ENCODE assay signal across 8 cellular contexts in genomic region chr10:59908808-59909143, GRCh38. TPM values are rescaled to one million over a fixed set of nuclear protein-coding genes. Genes with fewer than 3 reads are reported as not detected.
DNase-seq lines count a peak whose midpoint lies in the region; ATAC-seq and TF ChIP-seq lines count a peak whose summit lies in the region.
"Had no signal": no experiment of that assay in that cellular context is flagged by ENCODE, and none has a peak within 500 bp of the region (broad histone marks: within the 10 kb centered on the region; RNA-seq: fewer than 3 reads in every experiment).

No MANE protein-coding gene starts in this region.

- H3K27ac ChIP-seq in aorta (ENCODE audit: low read depth in 1 of 2, low read length in 2 of 2): peak overlapping the region in 1 of 2 donors; percentile 31

- peaks cover 38% of the 10 kb centered on the region for H3K4me1 Mint-ChIP-seq in activated CD8-positive, alpha-beta T cell treated with anti-CD3 and anti-CD28 coated beads for 36 hours (ENCODE audit: low read depth)
- H3K4me1 Mint-ChIP-seq in stimulated activated naive B cell treated with anti-CD40 and anti-IgM and Interleukin-4, amounts not matched to agents 10 μg/mL and 1 μg/mL and 100 μg/mL, for 72 hours: peaks cover 25 to 38% of the 10 kb centered on the region in 2 donors

- H3K9me3 ChIP-seq in iPS-15b (ENCODE audit: control insufficient read depth, insufficient read depth, low read length): no peaks in the 10 kb centered on the region
- no peaks in the 10 kb centered on the region for H3K9me3 ChIP-seq in aorta (ENCODE audit: control insufficient read depth, low read length)

- H3K36me3 Mint-ChIP-seq in activated CD8-positive, alpha-beta T cell treated with anti-CD3 and anti-CD28 coated beads for 36 hours (ENCODE audit: low read depth): peaks cover 14% of the 10 kb centered on the region
- peaks cover 8 to 16% of the 10 kb centered on the region in 2 donors for H3K36me3 Mint-ChIP-seq in stimulated activated naive B cell treated with anti-CD40 and anti-IgM and Interleukin-4, amounts not matched to agents 10 μg/mL and 1 μg/mL and 100 μg/mL, for 72 hours

- H3K9ac ChIP-seq in iPS-15b (ENCODE audit: low read depth, low read length): no peak overlapping the region

- H3K36me3 ChIP-seq in iPS-15b (ENCODE audit: control insufficient read depth, insufficient read depth, low read length) (no peaks in the 10 kb centered on the region), aorta (ENCODE audit: control insufficient read depth in 1 of 2, insufficient read depth in 2 of 2, low read length in 1 of 2) (no peaks in the 10 kb centered on the region)

- H3K4me3 Mint-ChIP-seq in activated CD8-positive, alpha-beta T cell treated with anti-CD3 and anti-CD28 coated beads for 36 hours: peak overlapping the region; percentile 94
- peak overlapping the region; percentile 82 to 99 for H3K4me3 Mint-ChIP-seq in stimulated activated naive B cell treated with anti-CD40 and anti-IgM and Interleukin-4, amounts not matched to agents 10 μg/mL and 1 μg/mL and 100 μg/mL, for 72 hours

- no peak for ATAC-seq in activated CD8-positive, alpha-beta T cell treated with anti-CD3 and anti-CD28 coated beads for 36 hours
- ATAC-seq in stimulated activated naive B cell treated with anti-CD40 and anti-IgM and Interleukin-4, amounts not matched to agents 10 μg/mL and 1 μg/mL and 100 μg/mL, for 72 hours (replicated peaks): no peak
- ATAC-seq in aorta (ENCODE audit: low FRiP score): no peak

- TF ChIP-seq CTCF in HFF-Myc (IDR thresholded peaks at IDR 0.05; ENCODE audit: low read depth, low read length, missing control alignments): no peak
- TF ChIP-seq CTCF in activated CD8-positive, alpha-beta T cell treated with anti-CD3 and anti-CD28 coated beads for 36 hours (IDR thresholded peaks at IDR 0.05): no peak

- H3K4me3 ChIP-seq in HFF-Myc (replicated peaks; ENCODE audit: low read depth, low read length) (peak overlapping the region; percentile 97; the same call in 1 of the 2 replicates), iPS-15b (ENCODE audit: low read depth, low read length) (peak overlapping the region; percentile 82), aorta (ENCODE audit: low read length in 2 of 2) (no peak overlapping the region)

- H3K4me1 ChIP-seq in iPS-15b (ENCODE audit: control insufficient read depth, insufficient read depth, low read length): peaks cover 23% of the 10 kb centered on the region
- peaks cover 0 to 1% of the 10 kb centered on the region in 2 donors for H3K4me1 ChIP-seq in aorta (ENCODE audit: control insufficient read depth in 1 of 2, insufficient read depth in 2 of 2, low read length in 2 of 2)

- WGBS in aorta, 2 donors: 23 to 37% methylated on average over 4 of the region's 4 CpGs

- CTCF ChIA-PET in activated CD8-positive, alpha-beta T cell treated with anti-CD3 and anti-CD28 coated beads for 36 hours (lab: Charles Lee): interaction anchor here (1.2 to 5.3 kb wide), 8 partner anchors 23 to 92 kb away, joined by 3 to 66 read pairs (median 6); no protein-coding TSS in a partner anchor

- H3K27me3 ChIP-seq in iPS-15b (ENCODE audit: control insufficient read depth, insufficient read depth, low read length) (no peaks in the 10 kb centered on the region), aorta (ENCODE audit: control insufficient read depth in 1 of 2, insufficient read depth in 2 of 2, low read length in 1 of 2) (no peaks in the 10 kb centered on the region)

- POLR2A ChIA-PET in activated CD8-positive, alpha-beta T cell treated with anti-CD3 and anti-CD28 coated beads for 36 hours (lab: Charles Lee): interaction anchor here (1.0 to 4.6 kb wide), 6 partner anchors 20 to 127 kb away, joined by 3 to 35 read pairs (median 4); no protein-coding TSS in a partner anchor

- H3K9me3 Mint-ChIP-seq in activated CD8-positive, alpha-beta T cell treated with anti-CD3 and anti-CD28 coated beads for 36 hours: peaks cover 6% of the 10 kb centered on the region
- H3K9me3 Mint-ChIP-seq in stimulated activated naive B cell treated with anti-CD40 and anti-IgM and Interleukin-4, amounts not matched to agents 10 μg/mL and 1 μg/mL and 100 μg/mL, for 72 hours: peaks cover 6 to 7% of the 10 kb centered on the region in 2 donors

- H3K27me3 Mint-ChIP-seq in activated CD8-positive, alpha-beta T cell treated with anti-CD3 and anti-CD28 coated beads for 36 hours: no peaks in the 10 kb centered on the region
- H3K27me3 Mint-ChIP-seq in stimulated activated naive B cell treated with anti-CD40 and anti-IgM and Interleukin-4, amounts not matched to agents 10 μg/mL and 1 μg/mL and 100 μg/mL, for 72 hours: peaks cover 0 to 2% of the 10 kb centered on the region in 2 donors

- intact Hi-C loops in activated CD8-positive, alpha-beta T cell treated with anti-CD3 and anti-CD28 coated beads for 36 hours (cut with micrococcal nuclease): loop anchor here (5.0 kb wide), 2 partner anchors 41 to 281 kb away; no protein-coding TSS in a partner anchor
- intact Hi-C loops in aorta (cut with DNase I): loop anchor here (5.0 to 10.0 kb wide), 7 partner anchors 66 to 674 kb away; no protein-coding TSS in a partner anchor

- DNase-seq in HFF-Myc (ENCODE audit: extremely low read depth, low read depth): no peak
- DNase-seq in activated CD8-positive, alpha-beta T cell treated with anti-CD3 and anti-CD28 coated beads for 36 hours: no peak
- DNase-seq in stimulated activated naive B cell treated with anti-CD40 and anti-IgM and Interleukin-4, amounts not matched to agents 10 μg/mL and 1 μg/mL and 100 μg/mL, for 72 hours: no peak
- no peak for DNase-seq in aorta
- no peak for DNase-seq in NOMO-1 treated with dmso at 0.1 percent for 144 hours (lab: John Stamatoyannopoulos, UW; ENCODE audit: unreplicated experiment)
- DNase-seq in amniotic stem cell (lab: John Stamatoyannopoulos, UW): no peak
- DNase-seq: NCI-H2029 had no signal

- peak overlapping the region; percentile 98 for H3K27ac Mint-ChIP-seq in activated CD8-positive, alpha-beta T cell treated with anti-CD3 and anti-CD28 coated beads for 36 hours
- peak overlapping the region; percentile 99 for H3K27ac Mint-ChIP-seq in stimulated activated naive B cell treated with anti-CD40 and anti-IgM and Interleukin-4, amounts not matched to agents 10 μg/mL and 1 μg/mL and 100 μg/mL, for 72 hours

RNA-seq across cellular contexts. Expression of gene CCDC6, which starts 2.4 kb away (rescaled TPM):
- 10 to 100 TPM; 34.8 to 35.8 TPM for total RNA-seq in activated CD8-positive, alpha-beta T cell treated with anti-CD3 and anti-CD28 coated beads for 36 hours
- 10 to 100 TPM; 78.0 to 90.0 TPM for total RNA-seq in aorta
- polyA plus RNA-seq in aorta: 10 to 100 TPM; 21.8 to 25.3 TPM

Comparison
In these comparisons a context has a peak if more than half of its experiments do, and no peak if none do; other contexts are left out.
1. H3K4me3 ChIP-seq: peak in HFF-Myc (single experiment) and iPS-15b (single experiment); none in aorta (0 of 2).